In the genomic region with DNA sequence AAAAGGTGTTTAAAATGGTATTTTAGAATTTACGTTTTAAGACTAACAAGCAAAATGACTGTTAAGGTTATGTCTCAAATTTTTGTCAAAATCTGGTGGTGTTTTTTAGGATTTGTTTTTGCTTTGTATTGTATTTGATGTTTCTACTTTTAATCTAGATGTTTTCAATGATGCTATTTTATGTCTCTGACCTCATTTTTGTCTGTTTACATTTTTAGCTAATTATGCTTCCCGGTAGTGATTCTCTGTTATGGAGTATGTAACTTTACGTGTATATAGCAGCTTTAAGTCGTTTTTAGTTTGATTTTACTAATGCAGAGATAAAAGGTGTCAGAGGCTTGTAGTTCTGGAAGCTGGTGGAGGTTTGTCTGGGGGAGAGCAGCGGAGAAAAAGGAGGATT, we compare ENCODE assay signal across 1 cellular context.
TF ChIP-seq lines count a peak whose summit lies in the region.

No MANE protein-coding gene starts in this region.

TF ChIP-seq in IMR-90, 13 proteins besides CTCF, POLR2A, EP300 and RAD21:
- TF ChIP-seq BHLHE40 (IDR thresholded peaks at IDR 0.05; ENCODE audit: low read depth, low read length) (no peak), MAFK (IDR thresholded peaks at IDR 0.05; ENCODE audit: low read depth, low read length) (no peak), CEBPB (IDR thresholded peaks at IDR 0.05; ENCODE audit: low read depth, low read length) (no peak), FOS (IDR thresholded peaks at IDR 0.05; ENCODE audit: low read depth, low read length) (no peak), MXI1 (IDR thresholded peaks at IDR 0.05; ENCODE audit: borderline replicate concordance, low read depth, low read length) (no peak), SMC3 (IDR thresholded peaks at IDR 0.05; ENCODE audit: low read depth, low read length) (no peak), NFE2L2 (IDR thresholded peaks at IDR 0.05; ENCODE audit: low read depth, low read length) (no peak), RCOR1 (IDR thresholded peaks at IDR 0.05; ENCODE audit: insufficient replicate concordance, low read length) (no peak), CHD1 (IDR thresholded peaks at IDR 0.05; ENCODE audit: low read depth, low read length) (no peak)
- TF ChIP-seq, protein P1, sequence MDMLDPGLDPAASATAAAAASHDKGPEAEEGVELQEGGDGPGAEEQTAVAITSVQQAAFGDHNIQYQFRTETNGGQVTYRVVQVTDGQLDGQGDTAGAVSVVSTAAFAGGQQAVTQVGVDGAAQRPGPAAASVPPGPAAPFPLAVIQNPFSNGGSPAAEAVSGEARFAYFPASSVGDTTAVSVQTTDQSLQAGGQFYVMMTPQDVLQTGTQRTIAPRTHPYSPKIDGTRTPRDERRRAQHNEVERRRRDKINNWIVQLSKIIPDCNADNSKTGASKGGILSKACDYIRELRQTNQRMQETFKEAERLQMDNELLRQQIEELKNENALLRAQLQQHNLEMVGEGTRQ (IDR thresholded peaks at IDR 0.05; ENCODE audit: low read depth, low read length): no peak
